Comparison of ENCODE assay signal across 8 cellular contexts in the genomic region with DNA sequence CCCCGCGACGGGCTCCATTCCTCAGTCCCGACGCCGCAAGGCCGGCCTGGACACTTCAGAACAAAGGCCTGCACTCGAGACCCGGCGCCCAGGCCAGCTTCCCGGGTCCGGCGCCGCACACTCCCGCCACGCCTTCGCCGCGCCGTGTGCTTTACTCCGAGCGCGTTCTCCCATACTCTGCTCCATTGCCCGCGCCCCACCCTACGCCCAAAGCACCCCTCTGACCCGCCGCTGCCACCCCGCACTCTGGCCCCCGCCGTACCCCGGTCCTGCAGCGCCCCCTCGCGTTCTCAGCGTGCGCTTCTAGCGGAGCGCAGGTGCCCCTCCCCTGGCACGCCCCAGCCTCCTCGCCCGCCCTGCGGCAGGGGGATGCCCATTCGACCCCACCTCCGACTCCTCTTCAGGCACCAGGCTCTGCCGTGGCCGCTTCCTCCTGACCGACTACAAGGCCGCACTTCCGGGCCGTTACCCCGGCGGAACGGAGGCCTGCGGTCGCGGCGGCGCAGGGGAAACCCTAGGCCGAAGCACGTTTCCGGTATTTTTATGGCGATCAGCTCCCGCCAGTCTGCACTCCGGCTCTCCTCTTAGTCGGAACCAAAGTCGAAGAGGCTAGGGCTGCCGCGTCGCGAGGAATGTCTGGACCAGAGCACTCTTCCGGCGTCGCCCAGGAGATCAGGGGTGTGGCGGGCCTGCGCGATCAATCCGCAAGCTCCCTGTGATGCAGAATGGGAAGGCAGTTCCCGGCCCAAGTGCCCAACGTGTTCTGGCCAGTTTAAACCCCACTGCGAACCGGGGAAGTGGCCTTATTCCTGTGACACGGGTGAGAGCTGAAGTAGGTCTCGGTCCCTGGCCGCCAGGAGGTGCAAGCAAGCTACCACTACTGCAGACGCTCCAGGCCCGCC. TPM values are rescaled to one million over a fixed set of nuclear protein-coding genes. Genes with fewer than 3 reads are reported as not detected.
DNase-seq lines count a peak whose midpoint lies in the region; ATAC-seq and TF ChIP-seq lines count a peak whose summit lies in the region.

A gene (minus strand): TSS at position 456 of the 902 bp plus-strand sequence. CDS start 2,137 bp downstream, outside the sequence.

- DNase-seq in EL (peak; percentile 95), GM23338 (ENCODE audit: low spot score) (peak; percentile 97), LHCN-M2 (ENCODE audit: low read depth) (peak; percentile 95), RPMI7951 (ENCODE audit: low read depth) (peak; percentile 96), fibroblast of lung (ENCODE audit: low read depth in 2 of 2) (peak; percentile 97 to 98)
- DNase-seq in activated T-helper 1 cell treated with anti-CD3 and anti-CD28 coated beads, Interleukin-2, amount 50 U/mL, for 16 hours (ENCODE audit: low read depth in 1 of 2, low spot score in 1 of 2): peak; percentile 66 to 81
- peak; percentile 81 to 92 (median 89) for DNase-seq in naive thymus-derived CD8-positive, alpha-beta T cell
- peak; percentile 79 to 95 (median 88) for DNase-seq in stimulated activated naive CD4-positive, alpha-beta T cell (lab: John Stamatoyannopoulos, UW)

- POLR2A ChIA-PET in naive thymus-derived CD8-positive, alpha-beta T cell (lab: Charles Lee): interaction anchor here (0.6 to 5.0 kb wide), 32 partner anchors 9 to 497 kb away, joined by 3 to 94 read pairs (median 7); a partner anchor contains a TSS

- H3K27me3 Mint-ChIP-seq in GM23338 (ENCODE audit: insufficient read depth, low read depth, poor library complexity): peaks cover 36% of the 10 kb centered on the region
- no peaks in the 10 kb centered on the region for H3K27me3 Mint-ChIP-seq in naive thymus-derived CD8-positive, alpha-beta T cell

- H3K36me3 ChIP-seq in GM23338 (ENCODE audit: insufficient read depth): no peaks in the 10 kb centered on the region
- H3K36me3 ChIP-seq in fibroblast of lung (ENCODE audit: control insufficient read depth, insufficient read depth, low read length): peaks cover 9% of the 10 kb centered on the region

- peak within 1 kb of the TSS; percentile 86 for H3K4me3 Mint-ChIP-seq in GM23338
- peak within 1 kb of the TSS; percentile 92 to 98 (median 96) for H3K4me3 Mint-ChIP-seq in naive thymus-derived CD8-positive, alpha-beta T cell

- no peaks in the 10 kb centered on the region; the same call in 2 of the 3 replicates for H3K9me3 Mint-ChIP-seq in GM23338
- no peaks in the 10 kb centered on the region for H3K9me3 Mint-ChIP-seq in naive thymus-derived CD8-positive, alpha-beta T cell

- peaks cover 11% of the 10 kb centered on the region; the same call in 1 of the 2 replicates for H3K79me2 ChIP-seq in GM23338 (replicated peaks; ENCODE audit: insufficient read depth)
- H3K79me2 ChIP-seq in fibroblast of lung (ENCODE audit: control insufficient read depth, insufficient read depth, low read length): peaks cover 33% of the 10 kb centered on the region

- peak; percentile 76 for ATAC-seq in GM23338
- peak; percentile 82 for ATAC-seq in naive thymus-derived CD8-positive, alpha-beta T cell

- H3K4me3 ChIP-seq in GM23338 (peak within 1 kb of the TSS; percentile 94), fibroblast of lung (replicated peaks in 1 of 4; ENCODE audit: control extremely low read depth in 1 of 4, insufficient read depth in 1 of 4, low read depth in 3 of 4, low read length in 4 of 4) (peak within 1 kb of the TSS; percentile 83 to 97 (median 92))

- H3K9me2 ChIP-seq in GM23338 (ENCODE audit: insufficient read depth): no peaks in the 10 kb centered on the region

- H3K9ac ChIP-seq in fibroblast of lung (ENCODE audit: insufficient read depth, low read length): peak within 1 kb of the TSS; percentile 95

- peak within 1 kb of the TSS; percentile 98 for H3K27ac Mint-ChIP-seq in GM23338
- H3K27ac Mint-ChIP-seq in naive thymus-derived CD8-positive, alpha-beta T cell: peak within 1 kb of the TSS; percentile 95 to 98 (median 98)

- H3K36me3 Mint-ChIP-seq in GM23338 (ENCODE audit: low read depth): peaks cover 20% of the 10 kb centered on the region
- H3K36me3 Mint-ChIP-seq in naive thymus-derived CD8-positive, alpha-beta T cell: peaks cover 0 to 10% (median 0%) of the 10 kb centered on the region in 3 donors

- no peaks in the 10 kb centered on the region for H3K27me3 ChIP-seq in GM23338 (ENCODE audit: insufficient read depth)
- no peaks in the 10 kb centered on the region for H3K27me3 ChIP-seq in fibroblast of lung (ENCODE audit: control insufficient read depth, insufficient read depth, low read length)

- H3K4me2 ChIP-seq in GM23338: peak within 1 kb of the TSS; percentile 85
- peak within 1 kb of the TSS; percentile 99 for H3K4me2 ChIP-seq in fibroblast of lung (ENCODE audit: extremely low read depth, insufficient read depth, low read length)

- H2AFZ ChIP-seq in GM23338 (peak within 1 kb of the TSS; percentile 93), fibroblast of lung (ENCODE audit: low read length) (peak within 1 kb of the TSS; percentile 92)

- peaks cover 46% of the 10 kb centered on the region for H3K4me1 Mint-ChIP-seq in GM23338
- H3K4me1 Mint-ChIP-seq in naive thymus-derived CD8-positive, alpha-beta T cell: peaks cover 28 to 45% (median 42%) of the 10 kb centered on the region in 4 donors

- H3F3A ChIP-seq in GM23338 (replicated peaks; ENCODE audit: low read depth): peaks cover 31% of the 10 kb centered on the region

- peaks cover 34% of the 10 kb centered on the region for H3K4me1 ChIP-seq in GM23338 (ENCODE audit: insufficient read depth)
- H3K4me1 ChIP-seq in fibroblast of lung (ENCODE audit: control insufficient read depth, extremely low read depth, insufficient read depth, low read length): peaks cover 9% of the 10 kb centered on the region

- TF ChIP-seq CTCF in GM23338 (conservative IDR thresholded peaks at IDR 0.05; ENCODE audit: low read depth in 2 of 2): peak; percentile 46 to 86
- peak; percentile 57 to 62 for TF ChIP-seq CTCF in fibroblast of lung (conservative IDR thresholded peaks at IDR 0.05 in 1 of 2, IDR thresholded peaks at IDR 0.05 in 1 of 2; ENCODE audit: low read depth in 1 of 2, low read length in 2 of 2)

- no peaks in the 10 kb centered on the region for H3K9me3 ChIP-seq in fibroblast of lung (ENCODE audit: control insufficient read depth, insufficient read depth, low read depth, low read length)

- no peaks in the 10 kb centered on the region for H4K20me1 ChIP-seq in GM23338 (replicated peaks; ENCODE audit: insufficient read depth)
- H4K20me1 ChIP-seq in fibroblast of lung (ENCODE audit: control insufficient read depth, extremely low read depth, insufficient read depth, low read length): no peaks in the 10 kb centered on the region

- peak within 1 kb of the TSS; percentile 97 for H3K27ac ChIP-seq in GM23338 (ENCODE audit: low read depth)
- H3K27ac ChIP-seq in fibroblast of lung (ENCODE audit: insufficient read depth, low read length): peak within 1 kb of the TSS; percentile 94

TF ChIP-seq in GM23338, 12 proteins besides CTCF, POLR2A, EP300 and RAD21 (continues in another document):
- TF ChIP-seq EZH2 (IDR thresholded peaks at IDR 0.05; ENCODE audit: low read depth, unreplicated experiment): no peak
- no peak for TF ChIP-seq ZNF331 (CRISPR knock-in tag; IDR thresholded peaks at IDR 0.05; ENCODE audit: low read depth)
- TF ChIP-seq STAT1 (IDR thresholded peaks at IDR 0.05; ENCODE audit: unreplicated experiment): no peak
- TF ChIP-seq CREB1 (CRISPR knock-in tag; IDR thresholded peaks at IDR 0.05; ENCODE audit: low read depth): peak; percentile 85
- TF ChIP-seq ZNF114 (CRISPR knock-in tag; IDR thresholded peaks at IDR 0.05): no peak
- TF ChIP-seq EZH2phosphoT487 (IDR thresholded peaks at IDR 0.05; ENCODE audit: unreplicated experiment): no peak
- 0 out of 2 replicates have a peak, but pooled peaks have one; percentile 37 for TF ChIP-seq NANOG (IDR thresholded peaks at IDR 0.05; ENCODE audit: borderline replicate concordance)
- TF ChIP-seq JUNB (IDR thresholded peaks at IDR 0.05; ENCODE audit: unreplicated experiment): no peak
- TF ChIP-seq POLR2AphosphoS5 (IDR thresholded peaks at IDR 0.05; ENCODE audit: low read depth): peak; percentile 77
- TF ChIP-seq, protein P1, sequence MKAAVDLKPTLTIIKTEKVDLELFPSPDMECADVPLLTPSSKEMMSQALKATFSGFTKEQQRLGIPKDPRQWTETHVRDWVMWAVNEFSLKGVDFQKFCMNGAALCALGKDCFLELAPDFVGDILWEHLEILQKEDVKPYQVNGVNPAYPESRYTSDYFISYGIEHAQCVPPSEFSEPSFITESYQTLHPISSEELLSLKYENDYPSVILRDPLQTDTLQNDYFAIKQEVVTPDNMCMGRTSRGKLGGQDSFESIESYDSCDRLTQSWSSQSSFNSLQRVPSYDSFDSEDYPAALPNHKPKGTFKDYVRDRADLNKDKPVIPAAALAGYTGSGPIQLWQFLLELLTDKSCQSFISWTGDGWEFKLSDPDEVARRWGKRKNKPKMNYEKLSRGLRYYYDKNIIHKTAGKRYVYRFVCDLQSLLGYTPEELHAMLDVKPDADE (IDR thresholded peaks at IDR 0.05): peak; percentile 93

RNA-seq across cellular contexts. Expression of the gene that starts here (rescaled TPM):
- 9.0 and 10.4 TPM in 2 replicates for total RNA-seq in GM23338 (2014; rRNA removed; shearing (Covaris generic))
- polyA plus RNA-seq in GM23338 (2016; fragmentation: Nextera tagmentation; extraction: Ambion mirVana): 8.5 and 9.5 TPM in 2 replicates
- total RNA-seq in LHCN-M2 (2014; rRNA removed): 9.2 and 10.1 TPM in 2 replicates
- 11.2 TPM for polyA plus RNA-seq in LHCN-M2 (2012)
- 5.3 and 8.1 TPM in 2 replicates for total RNA-seq in RPMI7951 (2014; rRNA removed; shearing (Covaris generic))
- total RNA-seq in fibroblast of lung: 4.9 and 5.9 TPM in 2 replicates
- 3.1 and 4.3 TPM in 2 replicates for polyA plus RNA-seq in fibroblast of lung
- polyA plus RNA-seq in fibroblast of lung (2012): 8.8 and 12.9 TPM in 2 replicates
- 10.4 and 14.3 TPM in 2 replicates for polyA minus RNA-seq in fibroblast of lung (ENCODE audit: low replicate concordance)
- 10 to 100 TPM; 21.3 to 23.0 TPM for total RNA-seq in naive thymus-derived CD8-positive, alpha-beta T cell
- polyA plus RNA-seq in naive thymus-derived CD8-positive, alpha-beta T cell: 1 to 10 TPM; 2.8 to 5.3 (median 3.5) TPM

Comparison
In these comparisons a context has a peak if more than half of its experiments do, and no peak if none do; other contexts are left out.
1. Peak in every context shown above with its lines: DNase-seq, ATAC-seq, H3K4me3 ChIP-seq and H3K27ac ChIP-seq.